ENCODE assay signal across 8 cellular contexts in the genomic region with DNA sequence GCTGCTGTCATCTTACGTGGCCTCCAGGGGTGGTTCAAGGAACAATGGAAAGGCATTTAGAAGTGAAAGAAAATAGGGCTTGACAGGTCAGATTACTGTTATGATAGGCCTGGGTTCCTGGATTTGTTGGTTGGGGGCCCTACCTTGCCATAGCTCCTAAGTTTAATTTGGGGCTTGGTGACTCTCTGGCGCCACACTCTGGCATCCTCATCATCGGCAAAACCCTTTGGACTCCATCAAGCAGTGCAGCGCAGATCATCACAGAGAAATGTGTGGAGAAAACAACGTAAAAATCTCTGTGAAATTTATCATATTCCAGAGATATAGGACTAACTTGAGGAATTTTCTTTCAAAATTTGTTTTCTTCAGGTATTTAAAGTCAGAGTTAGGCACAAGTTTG. TPM values are rescaled to one million over a fixed set of nuclear protein-coding genes. Genes with fewer than 3 reads are reported as not detected.
A peak's percentile ranks its signal among the peaks of the same experiment; 100 is the strongest.
DNase-seq lines count a peak whose midpoint lies in the region; ATAC-seq and TF ChIP-seq lines count a peak whose summit lies in the region.

No MANE protein-coding gene starts in this region.

- ATAC-seq in activated T-helper 17 cell treated with anti-CD3 and anti-CD28 coated beads, Interleukin-2, amount 50 U/mL, for 72 hours (replicated peaks), result peak; percentile 69
- ATAC-seq in HG02623 (IDR thresholded peaks at IDR 0.05; ENCODE audit: unreplicated experiment), result no peak

- H3K27ac Mint-ChIP-seq in activated T-helper 17 cell treated with anti-CD3 and anti-CD28 coated beads, Interleukin-2, amount 50 U/mL, for 72 hours, result peak overlapping the region; percentile 37

- H3K27me3 ChIP-seq in cardiac muscle cell (no peaks in the 10 kb centered on the region), sigmoid colon (no peaks in the 10 kb centered on the region)

- no peaks in the 10 kb centered on the region for H3K9me3 ChIP-seq in cardiac muscle cell (ENCODE audit: low read depth)
- no peaks in the 10 kb centered on the region for H3K9me3 ChIP-seq in sigmoid colon

- no peaks in the 10 kb centered on the region for H3K36me3 Mint-ChIP-seq in activated T-helper 17 cell treated with anti-CD3 and anti-CD28 coated beads, Interleukin-2, amount 50 U/mL, for 72 hours (ENCODE audit: low read depth)

- H3K9me3 Mint-ChIP-seq in activated T-helper 17 cell treated with anti-CD3 and anti-CD28 coated beads, Interleukin-2, amount 50 U/mL, for 72 hours, result no peaks in the 10 kb centered on the region

- H3K4me3 Mint-ChIP-seq in activated T-helper 17 cell treated with anti-CD3 and anti-CD28 coated beads, Interleukin-2, amount 50 U/mL, for 72 hours, result no peak overlapping the region

- H3K27me3 Mint-ChIP-seq in activated T-helper 17 cell treated with anti-CD3 and anti-CD28 coated beads, Interleukin-2, amount 50 U/mL, for 72 hours, result no peaks in the 10 kb centered on the region

- H3K4me3 ChIP-seq in GM12875 (ENCODE audit: low read depth, low read length) (no peak overlapping the region), cardiac muscle cell (no peak overlapping the region), sigmoid colon (no peak overlapping the region)

- 69 to 74% methylated on average over 5 of the region's 5 CpGs for WGBS in sigmoid colon, 2 donors

- H3K4me1 ChIP-seq in cardiac muscle cell (ENCODE audit: low read depth) (no peaks in the 10 kb centered on the region), sigmoid colon (peaks cover 0 to 4% (median 0%) of the 10 kb centered on the region in 4 donors)

- intact Hi-C loops in sigmoid colon (cut with DNase I), result loop anchor here (2.0 kb wide), 1 partner anchor 334 kb away; no protein-coding TSS in a partner anchor

- DNase-seq in NCI-H69 (lab: John Stamatoyannopoulos, UW) (peak; percentile 28), cardiac muscle cell (ENCODE audit: low read depth in 1 of 2, low spot score in 1 of 2) (peak; percentile 56 to 57), sigmoid colon (no peak), NCI-H1048 (lab: John Stamatoyannopoulos, UW) (no peak), HuH-7 (ENCODE audit: low spot score) (no peak)

- H3K4me1 Mint-ChIP-seq in activated T-helper 17 cell treated with anti-CD3 and anti-CD28 coated beads, Interleukin-2, amount 50 U/mL, for 72 hours, result peaks cover 4% of the 10 kb centered on the region

- TF ChIP-seq EP300 in sigmoid colon (IDR thresholded peaks at IDR 0.05), result no peak

- TF ChIP-seq CTCF in GM12875 (IDR thresholded peaks at IDR 0.05; ENCODE audit: borderline replicate concordance, insufficient read depth, low read depth, low read length) (peak; percentile 41; the same call in 1 of the 2 replicates), cardiac muscle cell (IDR thresholded peaks at IDR 0.05; ENCODE audit: low read depth, low read length) (peak; percentile 80), sigmoid colon (IDR thresholded peaks at IDR 0.05) (peak in 3 of 4 experiments; percentile 37 to 64 (median 45))

- TF ChIP-seq POLR2A in sigmoid colon (IDR thresholded peaks at IDR 0.05), result no peak

- H3K27ac ChIP-seq in cardiac muscle cell, result no peak overlapping the region
- H3K27ac ChIP-seq in sigmoid colon, result no peak overlapping the region

- no peaks in the 10 kb centered on the region for H3K36me3 ChIP-seq in cardiac muscle cell
- H3K36me3 ChIP-seq in sigmoid colon, result no peaks in the 10 kb centered on the region

RNA-seq across cellular contexts. Expression of a gene that starts 33.6 kb away (rescaled TPM):
- 10 to 100 TPM; 12.0 to 18.1 TPM for total RNA-seq in activated T-helper 17 cell treated with anti-CD3 and anti-CD28 coated beads, Interleukin-2, amount 50 U/mL, for 72 hours
- total RNA-seq in cardiac muscle cell (34.2 and 35.9 TPM in 2 replicates), sigmoid colon (10 to 100 TPM; 20.6 to 30.7 (median 23.4) TPM)
- polyA plus RNA-seq in cardiac muscle cell (55.4 and 57.3 TPM in 2 replicates), sigmoid colon (10 to 100 TPM; 10.9 to 19.3 (median 12.6) TPM)

Comparison
In these comparisons a context has a peak if more than half of its experiments do, and no peak if none do; other contexts are left out.
1. DNase-seq: peak in NCI-H69 (single experiment) and cardiac muscle cell (2 of 2); none in sigmoid colon (single experiment), NCI-H1048 (single experiment) and HuH-7 (single experiment).
2. Peak in every context shown above with its lines, with median percentiles within 50 percentile points of each other: CTCF ChIP-seq.